In genomic region chr5:180795771-180796313, GRCh38 we compare ENCODE assay signal across 17 cellular contexts. TPM values are rescaled to one million over a fixed set of nuclear protein-coding genes. Genes with fewer than 3 reads are reported as not detected.
A peak's percentile ranks its signal among the peaks of the same experiment; 100 is the strongest.
DNase-seq lines count a peak whose midpoint lies in the region; ATAC-seq and TF ChIP-seq lines count a peak whose summit lies in the region.
"Had no signal": no experiment of that assay in that cellular context is flagged by ENCODE, and none has a peak within 500 bp of the region (broad histone marks: within the 10 kb centered on the region; RNA-seq: fewer than 3 reads in every experiment).

No MANE protein-coding gene starts in this region.

- peaks cover 64 to 83% (median 70%) of the 10 kb centered on the region in 4 donors for H3K4me1 Mint-ChIP-seq in CD4-positive, alpha-beta memory T cell
- H3K4me1 Mint-ChIP-seq in central memory CD8-positive, alpha-beta T cell = peaks cover 78% of the 10 kb centered on the region

- no peaks in the 10 kb centered on the region for H3K9me3 ChIP-seq in CD4-positive, alpha-beta memory T cell (ENCODE audit: control insufficient read depth in 1 of 2, low read length in 2 of 2)
- no peaks in the 10 kb centered on the region for H3K9me3 ChIP-seq in neutrophil
- H3K9me3 ChIP-seq: prostate gland had no signal

- H3K36me3 Mint-ChIP-seq in CD4-positive, alpha-beta memory T cell = peaks cover 49 to 81% of the 10 kb centered on the region in 2 donors
- peaks cover 51% of the 10 kb centered on the region for H3K36me3 Mint-ChIP-seq in central memory CD8-positive, alpha-beta T cell (ENCODE audit: insufficient read depth)

- POLR2A ChIA-PET in CD4-positive, alpha-beta memory T cell (lab: Charles Lee; ENCODE audit: partially characterized antibody) = interaction anchor here (4.8 to 10.8 kb wide), 2 partner anchors 17 to 35 kb away, joined by 26 to 166 read pairs; no protein-coding TSS in a partner anchor
- POLR2A ChIA-PET in RWPE1 (lab: Yijun Ruan, JAX; ENCODE audit: low non-redundant PET) = no interaction called here

- H3K27me3 ChIP-seq in CD4-positive, alpha-beta memory T cell (ENCODE audit: insufficient read depth, low read length) = no peaks in the 10 kb centered on the region
- H3K27me3 ChIP-seq in neutrophil = no peaks in the 10 kb centered on the region
- H3K27me3 ChIP-seq in H7 (ENCODE audit: control insufficient read depth, insufficient read depth, low read length) = no peaks in the 10 kb centered on the region
- H3K27me3 ChIP-seq: cardiac muscle cell had no signal

- H3K9me3 Mint-ChIP-seq in CD4-positive, alpha-beta memory T cell = no peaks in the 10 kb centered on the region
- no peaks in the 10 kb centered on the region for H3K9me3 Mint-ChIP-seq in central memory CD8-positive, alpha-beta T cell

- H3K4me1 ChIP-seq in CD4-positive, alpha-beta memory T cell (ENCODE audit: insufficient read depth, low read length) = peaks cover 72% of the 10 kb centered on the region
- peaks cover 40 to 47% of the 10 kb centered on the region in 2 experiments for H3K4me1 ChIP-seq in neutrophil (ENCODE audit: control insufficient read depth in 1 of 2, insufficient read depth in 1 of 2, low read depth in 1 of 2, low read length in 1 of 2)

- TF ChIP-seq CTCF in RWPE1 (conservative IDR thresholded peaks at IDR 0.05; ENCODE audit: low read depth) (no peak), neutrophil (IDR thresholded peaks at IDR 0.05) (no peak)

- DNase-seq in CD4-positive, alpha-beta memory T cell = no peak
- no peak for DNase-seq in RWPE1 (ENCODE audit: low spot score)
- DNase-seq in central memory CD8-positive, alpha-beta T cell (ENCODE audit: low spot score in 2 of 2) = no peak
- no peak for DNase-seq in MV-4-11 (lab: John Stamatoyannopoulos, UW)
- DNase-seq in H7 = no peak
- no peak for DNase-seq in hepatic stellate cell (ENCODE audit: low spot score)
- DNase-seq: activated CD4-positive, alpha-beta T cell treated with anti-CD3 and anti-CD28 coated beads for 1 hour; Karpas-422; NCI-H1694 treated with DMSO at 0.1 percent for 48 hours; NCI-H510A; stimulated activated CD4-positive, alpha-beta T cell treated with anti-CD3 and anti-CD28 coated beads, Interleukin-12 subunit alpha, Interleukin-12 subunit beta, amount 100 ng/mL, for 4 hours had no signal

- intact Hi-C loops in CD4-positive, alpha-beta memory T cell (cut with micrococcal nuclease) = no loop called here

- peak overlapping the region in 7 of 8 donors; percentile 7 to 55 (median 26) for H3K4me3 Mint-ChIP-seq in CD4-positive, alpha-beta memory T cell
- peak overlapping the region; percentile 2 for H3K4me3 Mint-ChIP-seq in central memory CD8-positive, alpha-beta T cell

- no peak overlapping the region for H3K4me3 ChIP-seq in CD4-positive, alpha-beta memory T cell (ENCODE audit: low read length in 2 of 2)
- H3K4me3 ChIP-seq in neutrophil (ENCODE audit: low read depth in 1 of 2, low read length in 1 of 2) (no peak overlapping the region), H7 (ENCODE audit: insufficient read depth, low read depth, low read length) (no peak overlapping the region)
- H3K4me3 ChIP-seq: cardiac muscle cell, prostate gland had no signal

- no peak for ATAC-seq in central memory CD8-positive, alpha-beta T cell (replicated peaks; ENCODE audit: extremely low read depth, poor library complexity, severe bottlenecking)

- H3K27me3 Mint-ChIP-seq in CD4-positive, alpha-beta memory T cell = no peaks in the 10 kb centered on the region
- no peaks in the 10 kb centered on the region for H3K27me3 Mint-ChIP-seq in central memory CD8-positive, alpha-beta T cell

- no peak overlapping the region for H3K27ac ChIP-seq in CD4-positive, alpha-beta memory T cell (ENCODE audit: low read depth, low read length)
- H3K27ac ChIP-seq in RWPE1 (peak overlapping the region; percentile 17), neutrophil (peak overlapping the region; percentile 34)
- H3K27ac ChIP-seq: cardiac muscle cell, prostate gland had no signal

- peak overlapping the region; percentile 38 to 91 (median 70) for H3K27ac Mint-ChIP-seq in CD4-positive, alpha-beta memory T cell
- peak overlapping the region; percentile 56 for H3K27ac Mint-ChIP-seq in central memory CD8-positive, alpha-beta T cell (ENCODE audit: low read depth)

- peaks cover 44% of the 10 kb centered on the region for H3K36me3 ChIP-seq in CD4-positive, alpha-beta memory T cell (ENCODE audit: insufficient read depth, low read length)
- H3K36me3 ChIP-seq in neutrophil (peaks cover 57% of the 10 kb centered on the region), H7 (replicated peaks; ENCODE audit: control insufficient read depth, insufficient read depth, low read length) (peaks cover 2% of the 10 kb centered on the region; the same call in 1 of the 2 replicates)

- CTCF ChIA-PET in CD4-positive, alpha-beta memory T cell (lab: Charles Lee; ENCODE audit: partially characterized antibody) = interaction anchor here (0.8 to 1.5 kb wide), 2 partner anchors 11 to 35 kb away, joined by 3 to 4 read pairs; no protein-coding TSS in a partner anchor
- CTCF ChIA-PET in RWPE1 (lab: Yijun Ruan, JAX) = interaction anchor here (0.7 to 1.3 kb wide), 2 partner anchors 11 to 21 kb away, joined by 3 to 4 read pairs; no protein-coding TSS in a partner anchor

RNA-seq across cellular contexts. Expression of gene MGAT1, which starts 6.8 kb away (rescaled TPM):
- 100 to 1,000 TPM; 187 TPM for total RNA-seq in CD4-positive, alpha-beta memory T cell
- 100 to 1,000 TPM; 135 to 150 TPM for polyA plus RNA-seq in CD4-positive, alpha-beta memory T cell
- 76.1 and 77.8 TPM in 2 replicates for total RNA-seq in H7 (2014; rRNA removed; shearing (Covaris generic))

RNA-seq across cellular contexts. Expression of gene OR2Y1, which starts 56.0 kb away (rescaled TPM):
- total RNA-seq in CD4-positive, alpha-beta memory T cell = not detected
- polyA plus RNA-seq in CD4-positive, alpha-beta memory T cell = not detected
- not detected in 2 replicates for total RNA-seq in H7 (2014; rRNA removed; shearing (Covaris generic))
- total RNA-seq: cardiac muscle cell, glomerular endothelial cell, mononuclear cell, prostate gland had no signal
- polyA plus RNA-seq: BJ, cardiac muscle cell had no signal
